28 cellular contexts compared by ENCODE assay signal in genomic region chr13:101181076-101181685, GRCh38.
DNase-seq lines count a peak whose midpoint lies in the region; ATAC-seq, FAIRE-seq and TF ChIP-seq lines count a peak whose summit lies in the region.
"Had no signal": no experiment of that assay in that cellular context is flagged by ENCODE, and none has a peak within 500 bp of the region (broad histone marks: within the 10 kb centered on the region; RNA-seq: fewer than 3 reads in every experiment).

No MANE protein-coding gene starts in this region.

- no peak overlapping the region for H2AFZ ChIP-seq in mesenchymal stem cell (ENCODE audit: low read depth, low read length)

- no peak overlapping the region for H2AK5ac ChIP-seq in mesenchymal stem cell (ENCODE audit: low read length, severe bottlenecking)

- H3K36me3 ChIP-seq in breast epithelium (no peaks in the 10 kb centered on the region), mesenchymal stem cell (ENCODE audit: control insufficient read depth in 1 of 2, insufficient read depth in 2 of 2, low read depth in 1 of 2, low read length in 2 of 2) (no peaks in the 10 kb centered on the region)
- H3K36me3 ChIP-seq: BLaER1, SJCRH30 had no signal

- TF ChIP-seq CTCF in MCF 10A (IDR thresholded peaks at IDR 0.05; ENCODE audit: unreplicated experiment) (no peak), breast epithelium (IDR thresholded peaks at IDR 0.05) (no peak), astrocyte of the spinal cord (IDR thresholded peaks at IDR 0.05; ENCODE audit: low read depth, low read length) (no peak)

- H3K4me3 Mint-ChIP-seq in MCF 10A (ENCODE audit: unreplicated experiment), result no peak overlapping the region
- H3K4me3 Mint-ChIP-seq: CD4-positive, alpha-beta T cell; IgD-negative memory B cell had no signal

- no peak overlapping the region for H4K91ac ChIP-seq in mesenchymal stem cell (ENCODE audit: low read length)

- no peak overlapping the region for H3K23ac ChIP-seq in mesenchymal stem cell (ENCODE audit: low read length in 2 of 2)

- H3K14ac ChIP-seq in mesenchymal stem cell (ENCODE audit: low read length in 2 of 2), result peak overlapping the region in 1 of 2 experiments; percentile 42

- H3K27me3 ChIP-seq in breast epithelium (no peaks in the 10 kb centered on the region), mesenchymal stem cell (ENCODE audit: control insufficient read depth in 1 of 2, insufficient read depth in 1 of 2, low read length in 2 of 2) (no peaks in the 10 kb centered on the region)
- H3K27me3 ChIP-seq: BLaER1, SJCRH30 had no signal

- WGBS in mesenchymal stem cell, result 89% methylated on average over 8 of the region's 9 CpGs

- H3K36me3 Mint-ChIP-seq in MCF 10A (ENCODE audit: insufficient read depth, unreplicated experiment), result no peaks in the 10 kb centered on the region
- H3K36me3 Mint-ChIP-seq: IgD-negative memory B cell had no signal

- H3K27me3 Mint-ChIP-seq in MCF 10A (ENCODE audit: insufficient read depth, unreplicated experiment), result no peaks in the 10 kb centered on the region
- H3K27me3 Mint-ChIP-seq: IgD-negative memory B cell had no signal

- H3K4me1 Mint-ChIP-seq in MCF 10A (ENCODE audit: insufficient read depth, unreplicated experiment), result no peaks in the 10 kb centered on the region
- H3K4me1 Mint-ChIP-seq: IgD-negative memory B cell had no signal

- H3K4me3 ChIP-seq in breast epithelium (no peak overlapping the region), astrocyte of the spinal cord (ENCODE audit: low read depth, low read length) (no peak overlapping the region), mesenchymal stem cell (ENCODE audit: insufficient read depth in 1 of 2, low read depth in 1 of 2, low read length in 2 of 2) (no peak overlapping the region)
- H3K4me3 ChIP-seq: BLaER1, SJCRH30 had no signal

- H2BK12ac ChIP-seq in mesenchymal stem cell (ENCODE audit: low read length in 2 of 2), result no peak overlapping the region

- no peak overlapping the region for H2BK5ac ChIP-seq in mesenchymal stem cell (ENCODE audit: low read depth, low read length, poor library complexity, severe bottlenecking)

- H2BK120ac ChIP-seq in mesenchymal stem cell (ENCODE audit: low read depth, low read length), result no peak overlapping the region

- no peak overlapping the region for H2BK15ac ChIP-seq in mesenchymal stem cell (ENCODE audit: low read depth, poor library complexity, severe bottlenecking)

- H3K9me3 Mint-ChIP-seq in MCF 10A (ENCODE audit: unreplicated experiment), result no peaks in the 10 kb centered on the region
- H3K9me3 Mint-ChIP-seq: CD4-positive, alpha-beta T cell had no signal

- POLR2A ChIA-PET in MCF 10A (lab: Yijun Ruan, JAX), result no interaction called here

- H3K27ac Mint-ChIP-seq in MCF 10A (ENCODE audit: low read depth, unreplicated experiment), result no peak overlapping the region
- H3K27ac Mint-ChIP-seq: CD4-positive, alpha-beta T cell; IgD-negative memory B cell had no signal

- no peak overlapping the region for H3K4ac ChIP-seq in mesenchymal stem cell (ENCODE audit: low read depth in 1 of 2, low read length in 2 of 2)

- ATAC-seq in HG02588 (IDR thresholded peaks at IDR 0.05; ENCODE audit: unreplicated experiment), result no peak
- ATAC-seq: HCT116, Panc1 had no signal

- no peak overlapping the region for H4K8ac ChIP-seq in mesenchymal stem cell (ENCODE audit: low read length)

- TF ChIP-seq POLR2A in breast epithelium (IDR thresholded peaks at IDR 0.05), result no peak

- FAIRE-seq in urothelium cell line (lab: Jason Lieb, UNC), result no peak
- FAIRE-seq: GM12891, GM18507 had no signal

- CTCF ChIA-PET in MCF 10A (lab: Yijun Ruan, JAX), result interaction anchor here (1.1 kb wide), 1 partner anchor 26 kb away, joined by 3 read pairs; no protein-coding TSS in a partner anchor

- peak overlapping the region; percentile 23 for H3K4me2 ChIP-seq in mesenchymal stem cell (ENCODE audit: low read length, poor library complexity, severe bottlenecking)
- H3K4me2 ChIP-seq: BLaER1 had no signal

- H3K9ac ChIP-seq in mesenchymal stem cell (ENCODE audit: low read length), result no peak overlapping the region
- H3K9ac ChIP-seq: BLaER1 had no signal

- no peaks in the 10 kb centered on the region for H3K79me1 ChIP-seq in mesenchymal stem cell (replicated peaks; ENCODE audit: low read length, poor library complexity, severe bottlenecking)

- H3K4me1 ChIP-seq in breast epithelium, result no peaks in the 10 kb centered on the region
- no peaks in the 10 kb centered on the region for H3K4me1 ChIP-seq in mesenchymal stem cell (ENCODE audit: control insufficient read depth, insufficient read depth, low read depth, low read length)
- H3K4me1 ChIP-seq: BLaER1, SJCRH30 had no signal

- peak; percentile 6 for DNase-seq in MCF 10A (ENCODE audit: unreplicated experiment)
- DNase-seq in breast epithelium (ENCODE audit: low spot score in 2 of 2), result no peak
- DNase-seq in astrocyte of the spinal cord (ENCODE audit: low read depth, low spot score), result peak; percentile 2
- no peak for DNase-seq in mesenchymal stem cell
- DNase-seq in urothelium cell line (ENCODE audit: low spot score), result peak; percentile 4
- no peak for DNase-seq in cerebellar cortex (ENCODE audit: low spot score)
- DNase-seq in GM19238 (ENCODE audit: insufficient read length, low spot score), result no peak
- DNase-seq: ACHN; CD4-positive, alpha-beta T cell; COR-L47; DMS79 treated with DMSO at 0.1 percent for 48 hours; GOT3; Karpas-422; NCI-H1092; NCI-H1436; NCI-H2029; NCI-H345; NCI-H524; NCI-H774; SJCRH30 had no signal

- no TSS peak for BruUV-seq in MCF 10A (replicated peaks; lab: Mats Ljungman, UMichigan)

- intact Hi-C loops in MCF 10A (cut with micrococcal nuclease) (no loop called here), breast epithelium (cut with DNase I; ENCODE audit: low total_unique reads) (no loop called here)

- H3K18ac ChIP-seq in mesenchymal stem cell (ENCODE audit: low read depth in 1 of 2, low read length in 2 of 2), result no peak overlapping the region

- in situ Hi-C loops in astrocyte of the spinal cord (cut with HindIII; ENCODE audit: low sequenced_read_pairs), result no loop called here

- no peak overlapping the region for H3K27ac ChIP-seq in breast epithelium
- no peak overlapping the region for H3K27ac ChIP-seq in mesenchymal stem cell (ENCODE audit: low read length, poor library complexity, severe bottlenecking)
- H3K27ac ChIP-seq: 22Rv1, BLaER1, SJCRH30 had no signal

- H3K9me3 ChIP-seq in breast epithelium (no peaks in the 10 kb centered on the region), mesenchymal stem cell (ENCODE audit: control insufficient read depth, low read length) (no peaks in the 10 kb centered on the region)
- H3K9me3 ChIP-seq: BLaER1, SJCRH30 had no signal

Comparison
In these comparisons a context has a peak if more than half of its experiments do, and no peak if none do; other contexts are left out.
1. DNase-seq: peak in MCF 10A (single experiment), astrocyte of the spinal cord (single experiment) and urothelium cell line (single experiment); none in breast epithelium (0 of 2), mesenchymal stem cell (single experiment), cerebellar cortex (single experiment) and GM19238 (single experiment).